1 cellular context compared by ENCODE assay signal in the genomic region with DNA sequence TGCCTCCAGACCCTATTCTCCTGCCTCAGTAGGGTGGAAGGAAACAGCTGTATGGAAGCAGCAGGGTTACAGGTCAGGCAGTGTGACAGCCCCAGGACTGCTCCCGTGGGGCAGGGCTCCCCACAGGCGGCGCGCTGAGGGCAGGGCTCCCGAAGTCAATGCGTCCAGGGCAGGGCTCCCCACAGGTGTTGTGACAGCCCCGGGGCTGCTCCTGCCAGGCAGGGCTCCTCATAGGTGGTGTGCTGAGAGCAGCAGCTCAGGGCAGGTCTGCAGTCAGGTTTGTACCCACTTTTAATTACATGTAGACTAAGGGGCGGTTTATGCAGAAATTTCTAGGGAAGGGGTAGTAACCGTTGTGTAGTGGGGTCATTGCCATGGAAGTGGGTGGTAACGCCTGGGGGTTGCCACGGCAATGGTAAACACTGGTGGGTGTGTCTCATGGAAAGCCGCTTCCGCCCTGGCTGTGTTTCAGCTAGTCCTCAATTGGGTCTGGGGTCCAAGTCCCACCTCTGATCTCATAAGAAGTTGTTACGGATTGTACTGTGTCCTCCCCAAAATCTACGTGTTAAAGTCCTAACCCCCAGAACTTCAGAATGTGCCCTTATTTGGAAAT.
TF ChIP-seq lines count a peak whose summit lies in the region.

No MANE protein-coding gene starts in this region.

TF ChIP-seq in SK-N-SH, 30 proteins besides CTCF, POLR2A, EP300 and RAD21:
- TF ChIP-seq TEAD4 (IDR thresholded peaks at IDR 0.05; ENCODE audit: borderline replicate concordance, insufficient read depth) (no peak), RCOR1 (IDR thresholded peaks at IDR 0.05; ENCODE audit: low read length) (no peak), MXI1 (IDR thresholded peaks at IDR 0.05; ENCODE audit: low read depth, low read length) (no peak), MEF2A (IDR thresholded peaks at IDR 0.05; ENCODE audit: borderline replicate concordance, low read depth) (no peak), FOXJ3 (CRISPR knock-in tag; IDR thresholded peaks at IDR 0.05) (no peak), RFX5 (IDR thresholded peaks at IDR 0.05; ENCODE audit: low read length) (no peak), SIN3A (IDR thresholded peaks at IDR 0.05; ENCODE audit: borderline replicate concordance, low read depth, low read length) (no peak), FOXM1 (IDR thresholded peaks at IDR 0.05; ENCODE audit: low read depth) (no peak), TCF12 (IDR thresholded peaks at IDR 0.05) (no peak), ELF1 (IDR thresholded peaks at IDR 0.05) (no peak), FOSL2 (IDR thresholded peaks at IDR 0.05; ENCODE audit: borderline replicate concordance, low read depth) (no peak), RXRA (IDR thresholded peaks at IDR 0.05; ENCODE audit: borderline replicate concordance, low read depth) (no peak)
- TF ChIP-seq, protein P1, sequence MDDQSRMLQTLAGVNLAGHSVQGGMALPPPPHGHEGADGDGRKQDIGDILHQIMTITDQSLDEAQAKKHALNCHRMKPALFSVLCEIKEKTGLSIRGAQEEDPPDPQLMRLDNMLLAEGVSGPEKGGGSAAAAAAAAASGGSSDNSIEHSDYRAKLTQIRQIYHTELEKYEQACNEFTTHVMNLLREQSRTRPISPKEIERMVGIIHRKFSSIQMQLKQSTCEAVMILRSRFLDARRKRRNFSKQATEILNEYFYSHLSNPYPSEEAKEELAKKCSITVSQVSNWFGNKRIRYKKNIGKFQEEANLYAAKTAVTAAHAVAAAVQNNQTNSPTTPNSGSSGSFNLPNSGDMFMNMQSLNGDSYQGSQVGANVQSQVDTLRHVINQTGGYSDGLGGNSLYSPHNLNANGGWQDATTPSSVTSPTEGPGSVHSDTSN (IDR thresholded peaks at IDR 0.05), result no peak
- TF ChIP-seq, protein P2, sequence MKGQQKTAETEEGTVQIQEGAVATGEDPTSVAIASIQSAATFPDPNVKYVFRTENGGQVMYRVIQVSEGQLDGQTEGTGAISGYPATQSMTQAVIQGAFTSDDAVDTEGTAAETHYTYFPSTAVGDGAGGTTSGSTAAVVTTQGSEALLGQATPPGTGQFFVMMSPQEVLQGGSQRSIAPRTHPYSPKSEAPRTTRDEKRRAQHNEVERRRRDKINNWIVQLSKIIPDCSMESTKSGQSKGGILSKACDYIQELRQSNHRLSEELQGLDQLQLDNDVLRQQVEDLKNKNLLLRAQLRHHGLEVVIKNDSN (IDR thresholded peaks at IDR 0.05; ENCODE audit: borderline replicate concordance, low read depth), result no peak
- TF ChIP-seq, protein P3, sequence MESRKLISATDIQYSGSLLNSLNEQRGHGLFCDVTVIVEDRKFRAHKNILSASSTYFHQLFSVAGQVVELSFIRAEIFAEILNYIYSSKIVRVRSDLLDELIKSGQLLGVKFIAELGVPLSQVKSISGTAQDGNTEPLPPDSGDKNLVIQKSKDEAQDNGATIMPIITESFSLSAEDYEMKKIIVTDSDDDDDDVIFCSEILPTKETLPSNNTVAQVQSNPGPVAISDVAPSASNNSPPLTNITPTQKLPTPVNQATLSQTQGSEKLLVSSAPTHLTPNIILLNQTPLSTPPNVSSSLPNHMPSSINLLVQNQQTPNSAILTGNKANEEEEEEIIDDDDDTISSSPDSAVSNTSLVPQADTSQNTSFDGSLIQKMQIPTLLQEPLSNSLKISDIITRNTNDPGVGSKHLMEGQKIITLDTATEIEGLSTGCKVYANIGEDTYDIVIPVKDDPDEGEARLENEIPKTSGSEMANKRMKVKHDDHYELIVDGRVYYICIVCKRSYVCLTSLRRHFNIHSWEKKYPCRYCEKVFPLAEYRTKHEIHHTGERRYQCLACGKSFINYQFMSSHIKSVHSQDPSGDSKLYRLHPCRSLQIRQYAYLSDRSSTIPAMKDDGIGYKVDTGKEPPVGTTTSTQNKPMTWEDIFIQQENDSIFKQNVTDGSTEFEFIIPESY (IDR thresholded peaks at IDR 0.05; ENCODE audit: borderline replicate concordance, low read depth), result no peak
- TF ChIP-seq, protein P4, sequence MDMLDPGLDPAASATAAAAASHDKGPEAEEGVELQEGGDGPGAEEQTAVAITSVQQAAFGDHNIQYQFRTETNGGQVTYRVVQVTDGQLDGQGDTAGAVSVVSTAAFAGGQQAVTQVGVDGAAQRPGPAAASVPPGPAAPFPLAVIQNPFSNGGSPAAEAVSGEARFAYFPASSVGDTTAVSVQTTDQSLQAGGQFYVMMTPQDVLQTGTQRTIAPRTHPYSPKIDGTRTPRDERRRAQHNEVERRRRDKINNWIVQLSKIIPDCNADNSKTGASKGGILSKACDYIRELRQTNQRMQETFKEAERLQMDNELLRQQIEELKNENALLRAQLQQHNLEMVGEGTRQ (IDR thresholded peaks at IDR 0.05; ENCODE audit: borderline replicate concordance, low read depth, low read length), result no peak
